Comparison of ENCODE assay signal across 8 cellular contexts in the genomic region with DNA sequence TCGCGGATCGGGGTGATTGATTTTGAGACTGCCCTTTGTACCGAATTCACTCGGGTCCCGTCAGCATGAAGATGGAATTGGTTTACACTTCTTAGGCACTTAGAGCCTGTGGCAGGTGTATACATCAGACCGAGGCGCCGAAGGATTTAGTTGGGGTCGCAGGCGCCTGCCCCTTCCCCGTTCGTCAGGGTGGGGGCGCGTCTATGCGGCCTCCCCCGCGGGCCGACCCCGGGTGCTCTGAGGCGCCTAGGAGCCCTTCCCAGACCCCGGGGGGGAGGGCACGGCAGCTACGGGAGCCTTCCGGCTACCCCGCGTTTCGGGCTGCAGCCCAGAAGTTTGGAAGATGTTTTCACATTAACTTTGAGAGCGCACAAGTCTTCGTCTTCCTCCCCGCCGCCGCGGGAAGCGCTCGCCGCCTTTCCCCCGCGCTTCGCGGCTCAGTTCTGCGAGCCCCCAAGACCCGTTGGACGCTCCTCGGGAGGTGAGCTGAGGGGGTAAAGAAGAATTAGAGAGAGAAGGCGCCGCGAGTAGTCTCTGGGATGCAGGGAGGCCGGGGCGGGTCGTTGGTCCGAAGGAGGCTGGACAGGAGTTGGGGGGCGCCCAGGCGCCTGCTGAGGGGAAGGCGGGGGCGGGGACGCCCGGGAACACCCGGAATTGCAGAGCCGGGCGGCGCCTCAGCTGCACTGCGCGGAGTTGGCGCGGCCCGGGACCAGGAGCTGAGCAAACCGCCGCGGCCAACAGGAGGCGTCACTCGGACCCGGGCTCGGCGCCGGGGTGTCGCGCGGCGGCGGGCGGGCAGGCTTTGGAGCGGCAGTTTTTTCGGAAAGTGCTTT. TPM values are rescaled to one million over a fixed set of nuclear protein-coding genes. Genes with fewer than 3 reads are reported as not detected.
DNase-seq lines count a peak whose midpoint lies in the region; ATAC-seq and TF ChIP-seq lines count a peak whose summit lies in the region.

No MANE protein-coding gene starts in this region.

- H3K9me3 Mint-ChIP-seq in activated B cell treated with CpG ODN at 0.5 μM for 24 hours: no peaks in the 10 kb centered on the region

- H3K9me3 ChIP-seq in Karpas-422 (ENCODE audit: low read length): no peaks in the 10 kb centered on the region

- peaks cover 51% of the 10 kb centered on the region for H3K4me1 ChIP-seq in Karpas-422 (ENCODE audit: low read length)

- TF ChIP-seq CTCF in activated B cell treated with CpG ODN at 0.5 μM for 24 hours (IDR thresholded peaks at IDR 0.05) (no peak), kidney epithelial cell (IDR thresholded peaks at IDR 0.05; ENCODE audit: insufficient read depth, low read length, poor library complexity, severe bottlenecking) (no peak)

- H4K20me1 ChIP-seq in Karpas-422 (ENCODE audit: insufficient read depth, low read depth, low read length): peaks cover 17% of the 10 kb centered on the region

- H3K4me3 ChIP-seq in GM08714 (ENCODE audit: low read length): peak overlapping the region; percentile 87
- H3K4me3 ChIP-seq in Karpas-422 (ENCODE audit: low read length): peak overlapping the region; percentile 85
- peak overlapping the region; percentile 90 for H3K4me3 ChIP-seq in kidney epithelial cell (ENCODE audit: low read depth, low read length)

- H3K36me3 ChIP-seq in Karpas-422 (ENCODE audit: insufficient read depth, low read length) (peaks cover 12% of the 10 kb centered on the region), kidney epithelial cell (ENCODE audit: control insufficient read depth, insufficient read depth, low read length) (no peaks in the 10 kb centered on the region)

- ATAC-seq in activated B cell treated with CpG ODN at 0.5 μM for 24 hours (ENCODE audit: low read depth): no peak
- no peak for ATAC-seq in HG03175 (IDR thresholded peaks at IDR 0.05; ENCODE audit: unreplicated experiment)
- ATAC-seq in HG03159 (IDR thresholded peaks at IDR 0.05; ENCODE audit: unreplicated experiment): no peak

- POLR2A ChIA-PET in activated B cell treated with CpG ODN at 0.5 μM for 24 hours (lab: Charles Lee): interaction anchor here (0.7 to 5.0 kb wide), 20 partner anchors 8 to 870 kb away, joined by 3 to 70 read pairs (median 8); partner anchors contain the start of genes CCNL1, LEKR1 and SSR3

- H3K27me3 ChIP-seq in Karpas-422 (ENCODE audit: low read length): no peaks in the 10 kb centered on the region
- no peaks in the 10 kb centered on the region for H3K27me3 ChIP-seq in kidney epithelial cell (ENCODE audit: control insufficient read depth, insufficient read depth, low read length)

- CTCF ChIA-PET in activated B cell treated with CpG ODN at 0.5 μM for 24 hours (lab: Charles Lee): interaction anchor here (0.8 to 5.0 kb wide), 7 partner anchors 120 to 462 kb away, joined by 3 to 42 read pairs (median 3); partner anchors contain the start of gene SSR3

- H3K27ac ChIP-seq in Karpas-422 (ENCODE audit: low read length): 0 out of 2 replicates have a peak overlapping the region, but pooled peaks have one; percentile 31

- H3K4me1 Mint-ChIP-seq in activated B cell treated with CpG ODN at 0.5 μM for 24 hours: peaks cover 51% of the 10 kb centered on the region

- peak overlapping the region; percentile 97 for H3K27ac Mint-ChIP-seq in activated B cell treated with CpG ODN at 0.5 μM for 24 hours

- peak overlapping the region; percentile 92 for H3K4me3 Mint-ChIP-seq in activated B cell treated with CpG ODN at 0.5 μM for 24 hours

- H3K36me3 Mint-ChIP-seq in activated B cell treated with CpG ODN at 0.5 μM for 24 hours (ENCODE audit: low read depth): peaks cover 23% of the 10 kb centered on the region

- H2AFZ ChIP-seq in Karpas-422 (ENCODE audit: low read length): no peak overlapping the region

- DNase-seq in Karpas-422 (peak; percentile 80), activated B cell treated with CpG ODN at 0.5 μM for 24 hours (peak; percentile 47), kidney epithelial cell (ENCODE audit: low read depth) (no peak)
- peak; percentile 54 for DNase-seq in central memory CD4-positive, alpha-beta T cell
- DNase-seq in stimulated activated CD4-positive, alpha-beta T cell treated with anti-CD3 and anti-CD28 coated beads, Interleukin-12 subunit alpha, Interleukin-12 subunit beta, amount 100 ng/mL, for 48 hours (ENCODE audit: low read depth in 2 of 3, low spot score in 1 of 3): peak in 2 of 3 donors; percentile 15 to 30

- H3K79me2 ChIP-seq in Karpas-422 (ENCODE audit: low read length): peaks cover 26% of the 10 kb centered on the region

- no peaks in the 10 kb centered on the region for H3K27me3 Mint-ChIP-seq in activated B cell treated with CpG ODN at 0.5 μM for 24 hours

- intact Hi-C loops in activated B cell treated with CpG ODN at 0.5 μM for 24 hours (cut with micrococcal nuclease): loop anchor here (1.0 to 10.0 kb wide), 18 partner anchors 11 to 820 kb away; partner anchors contain the start of genes CCNL1, GMPS, LEKR1 and SLC33A1

- H3K9me2 ChIP-seq in Karpas-422 (replicated peaks; ENCODE audit: insufficient read depth, low read length): no peaks in the 10 kb centered on the region

- peak overlapping the region; percentile 88 for H3K4me2 ChIP-seq in Karpas-422 (ENCODE audit: low read depth, low read length, poor library complexity, severe bottlenecking)

- peak overlapping the region; percentile 80 for H3K9ac ChIP-seq in Karpas-422 (ENCODE audit: low read length)

RNA-seq across cellular contexts. Expression of gene TIPARP, which starts 0.7 kb away (rescaled TPM):
- total RNA-seq in Karpas-422 (2014; rRNA removed; shearing (Covaris generic); ENCODE audit: low replicate concordance): 9.5 and 20.4 TPM in 2 replicates
- total RNA-seq in activated B cell treated with CpG ODN at 0.5 μM for 24 hours (31.3 and 32.3 TPM in 2 replicates), kidney epithelial cell (19.8 and 26.2 TPM in 2 replicates)
